8 cellular contexts compared by ENCODE assay signal in the genomic region with DNA sequence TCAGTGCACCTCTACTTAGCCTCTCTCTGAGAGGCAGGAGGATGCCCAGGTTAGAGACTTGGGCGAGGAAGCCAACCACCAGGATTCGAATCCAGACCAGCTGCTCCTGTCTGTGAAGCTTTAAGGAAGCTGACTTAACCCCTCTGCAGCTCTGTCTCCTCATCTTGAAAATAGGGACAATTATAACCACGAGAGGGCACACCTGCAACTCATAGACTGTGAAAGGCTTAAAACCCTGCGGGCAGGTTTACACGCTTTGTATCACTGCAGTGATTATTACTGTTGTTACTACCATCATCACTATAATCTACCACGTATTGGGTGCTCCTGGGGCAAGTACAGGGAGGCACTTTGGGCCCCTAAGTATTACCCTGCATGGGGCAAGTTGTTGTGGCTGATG.
A peak's percentile ranks its signal among the peaks of the same experiment; 100 is the strongest.
DNase-seq lines count a peak whose midpoint lies in the region; ATAC-seq, FAIRE-seq and TF ChIP-seq lines count a peak whose summit lies in the region.

No MANE protein-coding gene starts in this region.

- no peaks in the 10 kb centered on the region for H3K9me3 ChIP-seq in HEK293 (ENCODE audit: control insufficient read depth, insufficient read depth, low read depth, low read length)

- TF ChIP-seq POLR2A in GM12891 (IDR thresholded peaks at IDR 0.05; ENCODE audit: low read depth, low read length), result no peak

- no peaks in the 10 kb centered on the region for H3K36me3 ChIP-seq in HEK293 (ENCODE audit: control insufficient read depth in 2 of 2, insufficient read depth in 1 of 2, low read length in 2 of 2)

- POLR2A ChIA-PET in HEK293 (lab: Yijun Ruan, JAX), result no interaction called here

- H3K27ac ChIP-seq in HEK293 (ENCODE audit: extremely low read depth, low read depth, low read length), result no peak overlapping the region

- no peak for FAIRE-seq in GM12891 (lab: Jason Lieb, UNC)

- DNase-seq in Calu3 (peak; percentile 15), RKO (ENCODE audit: low spot score) (peak; percentile 52), epithelial cell of proximal tubule (ENCODE audit: low read depth) (no peak), GM12891 (ENCODE audit: insufficient read length, low spot score) (no peak), NCI-H1930 (lab: John Stamatoyannopoulos, UW) (no peak)

- intact Hi-C loops in Calu3 (cut with micrococcal nuclease; ENCODE audit: unreplicated experiment), result no loop called here

- no peaks in the 10 kb centered on the region for H3K36me3 Mint-ChIP-seq in Calu3 (ENCODE audit: insufficient read depth, unreplicated experiment)

- no TSS peak for BruUV-seq in Calu3 (replicated peaks; lab: Mats Ljungman, UMichigan)

- CTCF ChIA-PET in Calu3 (lab: Charles Lee), result interaction anchor here (0.6 kb wide), 1 partner anchor 694 kb away, joined by 3 read pairs; no protein-coding TSS in a partner anchor
- CTCF ChIA-PET in HEK293 (lab: Yijun Ruan, JAX), result interaction anchor here (1.0 kb wide), 1 partner anchor 8 kb away, joined by 3 read pairs; no protein-coding TSS in a partner anchor

- H3K4me3 ChIP-seq in HEK293 (ENCODE audit: low read depth, low read length) (no peak overlapping the region), epithelial cell of proximal tubule (ENCODE audit: low read depth, low read length) (no peak overlapping the region)

- TF ChIP-seq CTCF in Calu3 (IDR thresholded peaks at IDR 0.05; ENCODE audit: unreplicated experiment) (no peak), HEK293 (tag by site-specific recombination; IDR thresholded peaks at IDR 0.05) (peak; percentile 25; the same call in 1 of the 2 replicates), epithelial cell of proximal tubule (conservative IDR thresholded peaks at IDR 0.05; ENCODE audit: low read depth, low read length) (peak; percentile 46)

- ATAC-seq in GM18861 (IDR thresholded peaks at IDR 0.05; ENCODE audit: unreplicated experiment) (no peak), GM21390 (IDR thresholded peaks at IDR 0.05; ENCODE audit: unreplicated experiment) (no peak)

- H3K9me3 Mint-ChIP-seq in Calu3 (ENCODE audit: low read depth, unreplicated experiment), result peaks cover 6% of the 10 kb centered on the region

- no peak overlapping the region for H3K27ac Mint-ChIP-seq in Calu3 (ENCODE audit: unreplicated experiment)

- no peaks in the 10 kb centered on the region for H3K4me1 Mint-ChIP-seq in Calu3 (ENCODE audit: low read depth, unreplicated experiment)

- no peaks in the 10 kb centered on the region for H3K4me1 ChIP-seq in HEK293 (ENCODE audit: control insufficient read depth, insufficient read depth, low read length)

- H3K4me3 Mint-ChIP-seq in Calu3 (ENCODE audit: low read depth, unreplicated experiment), result no peak overlapping the region

- H3K27me3 Mint-ChIP-seq in Calu3 (ENCODE audit: unreplicated experiment), result no peaks in the 10 kb centered on the region

TF ChIP-seq in HEK293, 187 proteins besides CTCF, POLR2A, EP300 and RAD21:
- TF ChIP-seq ZNF707 (tag by site-specific recombination; IDR thresholded peaks at IDR 0.05) (no peak), ZNF561 (tag by site-specific recombination; IDR thresholded peaks at IDR 0.05; ENCODE audit: borderline replicate concordance) (no peak), ZNF548 (tag by site-specific recombination; IDR thresholded peaks at IDR 0.05) (no peak), ZNF266 (tag by site-specific recombination; IDR thresholded peaks at IDR 0.05; ENCODE audit: low read depth) (no peak), ZNF174 (tag by site-specific recombination; IDR thresholded peaks at IDR 0.05) (no peak)
- TF ChIP-seq, protein P1, sequence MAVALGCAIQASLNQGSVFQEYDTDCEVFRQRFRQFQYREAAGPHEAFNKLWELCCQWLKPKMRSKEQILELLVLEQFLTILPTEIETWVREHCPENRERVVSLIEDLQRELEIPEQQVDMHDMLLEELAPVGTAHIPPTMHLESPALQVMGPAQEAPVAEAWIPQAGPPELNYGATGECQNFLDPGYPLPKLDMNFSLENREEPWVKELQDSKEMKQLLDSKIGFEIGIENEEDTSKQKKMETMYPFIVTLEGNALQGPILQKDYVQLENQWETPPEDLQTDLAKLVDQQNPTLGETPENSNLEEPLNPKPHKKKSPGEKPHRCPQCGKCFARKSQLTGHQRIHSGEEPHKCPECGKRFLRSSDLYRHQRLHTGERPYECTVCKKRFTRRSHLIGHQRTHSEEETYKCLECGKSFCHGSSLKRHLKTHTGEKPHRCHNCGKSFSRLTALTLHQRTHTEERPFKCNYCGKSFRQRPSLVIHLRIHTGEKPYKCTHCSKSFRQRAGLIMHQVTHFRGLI (tag by site-specific recombination; IDR thresholded peaks at IDR 0.05), result no peak

TF ChIP-seq in GM12891, 5 proteins besides CTCF, POLR2A, EP300 and RAD21:
- TF ChIP-seq POU2F2 (IDR thresholded peaks at IDR 0.05; ENCODE audit: low read depth, low read length) (no peak), TAF1 (IDR thresholded peaks at IDR 0.05; ENCODE audit: low read depth, low read length) (no peak), PAX5 (IDR thresholded peaks at IDR 0.05; ENCODE audit: insufficient read depth, low read length, severe bottlenecking) (no peak), POLR2AphosphoS5 (IDR thresholded peaks at IDR 0.05; ENCODE audit: low read depth, low read length) (no peak), SPI1 (IDR thresholded peaks at IDR 0.05; ENCODE audit: low read depth, low read length) (no peak)
TF ChIP-seq in GM12891: peak in this region for 0.

Comparison
In these comparisons a context has a peak if more than half of its experiments do, and no peak if none do; other contexts are left out.
1. DNase-seq: peak in Calu3 (single experiment) and RKO (single experiment); none in epithelial cell of proximal tubule (single experiment), GM12891 (single experiment) and NCI-H1930 (0 of 2).